ENCODE assay signal across 11 cellular contexts in the genomic region with DNA sequence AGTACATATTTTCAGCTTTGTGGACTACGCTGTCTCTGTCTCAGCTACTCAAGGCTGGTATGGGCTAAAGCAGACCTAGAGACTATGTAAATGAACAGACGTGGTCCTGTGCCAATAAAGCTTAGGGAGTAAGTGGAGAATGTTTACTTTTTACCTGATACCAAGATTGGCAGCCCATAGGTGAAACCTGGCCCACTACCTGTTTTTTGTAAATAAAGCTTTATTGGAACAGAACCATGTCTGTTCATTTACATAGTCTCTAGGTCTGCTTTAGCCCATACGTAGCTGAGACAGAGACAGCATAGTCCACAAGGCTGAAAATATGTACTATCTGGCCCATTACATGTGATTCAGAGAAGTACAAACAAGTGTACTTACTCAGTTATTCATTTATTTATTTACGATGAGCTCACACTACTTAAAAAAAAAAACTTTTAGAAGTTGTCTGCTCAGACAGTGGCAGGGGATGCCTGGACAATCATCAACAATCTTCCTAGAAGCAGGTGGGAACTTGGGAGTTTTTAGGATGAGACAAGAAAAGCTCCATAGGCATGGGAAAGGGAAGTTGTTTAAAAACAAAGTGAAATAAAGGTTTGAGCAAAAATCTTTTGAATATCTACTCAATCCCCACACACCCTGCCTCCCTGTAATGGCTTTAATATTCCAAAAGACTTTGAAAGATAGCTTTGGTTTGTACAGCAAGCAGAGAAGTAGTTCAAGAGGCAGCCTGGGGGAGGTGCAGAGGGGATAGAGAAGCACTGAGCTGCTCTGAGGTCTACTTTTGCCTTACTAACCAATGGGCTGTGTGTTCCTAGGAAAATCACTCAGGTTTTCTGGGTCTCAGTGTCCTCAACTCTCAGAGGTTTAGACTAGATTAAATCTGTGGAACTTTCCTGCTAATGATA.
A peak's percentile ranks its signal among the peaks of the same experiment; 100 is the strongest.
DNase-seq lines count a peak whose midpoint lies in the region; ATAC-seq and TF ChIP-seq lines count a peak whose summit lies in the region.
"Had no signal": no experiment of that assay in that cellular context is flagged by ENCODE, and none has a peak within 500 bp of the region (broad histone marks: within the 10 kb centered on the region; RNA-seq: fewer than 3 reads in every experiment).

No MANE protein-coding gene starts in this region.

- in situ Hi-C loops in transverse colon (cut with MboI; ENCODE audit: low pct_ligation_motif_present in 1 of 4, low pct_unique_long_range_greater_than_20kb in 1 of 4, low sequenced_read_pairs in 3 of 4): no loop called here

- WGBS in transverse colon (ENCODE audit: low coverage in 1 of 2), 2 donors: 60 to 63% methylated on average over 3 to 4 of the region's 4 CpGs

- H3K36me3 ChIP-seq in transverse colon: no peaks in the 10 kb centered on the region

- peak; percentile 34 for DNase-seq in activated naive CD4-positive, alpha-beta T cell treated with anti-CD3 and anti-CD28 coated beads for 36 hours
- DNase-seq in activated naive CD4-positive, alpha-beta T cell treated with Interleukin-2 at 50 U/mL for 16 hours: no peak
- no peak for DNase-seq in activated CD8-positive, alpha-beta T cell treated with anti-CD3 and anti-CD28 coated beads, Interleukin-2, amount 10 ng/mL, durations not matched to agents 7 days and 5 days
- DNase-seq in kidney tubule cell (ENCODE audit: low spot score) (peak; percentile 68), transverse colon (no peak), DMS153 treated with DMSO at 0.1 percent for 48 hours (lab: John Stamatoyannopoulos, UW; ENCODE audit: unreplicated experiment) (no peak), NCI-H524 treated with DMSO at 0.1 percent for 48 hours (lab: John Stamatoyannopoulos, UW) (no peak)
- DNase-seq: AML-193, heart right ventricle had no signal

- peak overlapping the region; percentile 38 for H3K4me3 Mint-ChIP-seq in activated naive CD4-positive, alpha-beta T cell treated with anti-CD3 and anti-CD28 coated beads for 36 hours
- peak overlapping the region; percentile 29 for H3K4me3 Mint-ChIP-seq in activated CD8-positive, alpha-beta T cell treated with anti-CD3 and anti-CD28 coated beads, Interleukin-2, amount 10 ng/mL, durations not matched to agents 7 days and 5 days

- no peak for TF ChIP-seq CTCF in transverse colon (IDR thresholded peaks at IDR 0.05)

- H3K9me3 Mint-ChIP-seq in activated naive CD4-positive, alpha-beta T cell treated with anti-CD3 and anti-CD28 coated beads for 36 hours: no peaks in the 10 kb centered on the region
- H3K9me3 Mint-ChIP-seq in activated CD8-positive, alpha-beta T cell treated with anti-CD3 and anti-CD28 coated beads, Interleukin-2, amount 10 ng/mL, durations not matched to agents 7 days and 5 days (ENCODE audit: insufficient read depth): no peaks in the 10 kb centered on the region

- no peaks in the 10 kb centered on the region for H3K27me3 ChIP-seq in transverse colon
- H3K27me3 ChIP-seq: heart right ventricle had no signal

- H3K4me1 Mint-ChIP-seq in activated naive CD4-positive, alpha-beta T cell treated with anti-CD3 and anti-CD28 coated beads for 36 hours (ENCODE audit: low read depth): peaks cover 90% of the 10 kb centered on the region
- peaks cover 96% of the 10 kb centered on the region for H3K4me1 Mint-ChIP-seq in activated CD8-positive, alpha-beta T cell treated with anti-CD3 and anti-CD28 coated beads, Interleukin-2, amount 10 ng/mL, durations not matched to agents 7 days and 5 days (ENCODE audit: low read depth)

- intact Hi-C loops in activated naive CD4-positive, alpha-beta T cell treated with anti-CD3 and anti-CD28 coated beads for 36 hours (cut with micrococcal nuclease): no loop called here
- intact Hi-C loops in transverse colon (cut with DNase I; ENCODE audit: low total_unique reads): no loop called here

- H3K27me3 Mint-ChIP-seq in activated naive CD4-positive, alpha-beta T cell treated with anti-CD3 and anti-CD28 coated beads for 36 hours (ENCODE audit: low read depth): no peaks in the 10 kb centered on the region
- H3K27me3 Mint-ChIP-seq in activated CD8-positive, alpha-beta T cell treated with anti-CD3 and anti-CD28 coated beads, Interleukin-2, amount 10 ng/mL, durations not matched to agents 7 days and 5 days (ENCODE audit: low read depth): no peaks in the 10 kb centered on the region

- peak overlapping the region; percentile 99 for H3K27ac Mint-ChIP-seq in activated naive CD4-positive, alpha-beta T cell treated with anti-CD3 and anti-CD28 coated beads for 36 hours
- H3K27ac Mint-ChIP-seq in activated CD8-positive, alpha-beta T cell treated with anti-CD3 and anti-CD28 coated beads, Interleukin-2, amount 10 ng/mL, durations not matched to agents 7 days and 5 days: peak overlapping the region; percentile 55

- POLR2A ChIA-PET in activated CD8-positive, alpha-beta T cell treated with anti-CD3 and anti-CD28 coated beads, Interleukin-2, amount 10 ng/mL, durations not matched to agents 7 days and 5 days (lab: Charles Lee): interaction anchor here (0.6 to 3.0 kb wide), 8 partner anchors 8 to 27 kb away, joined by 3 to 22 read pairs (median 3); no protein-coding TSS in a partner anchor

- TF ChIP-seq EP300 in transverse colon (IDR thresholded peaks at IDR 0.05; ENCODE audit: low read depth): no peak

- no peak for TF ChIP-seq POLR2A in transverse colon (IDR thresholded peaks at IDR 0.05)

- CTCF ChIA-PET in activated naive CD4-positive, alpha-beta T cell treated with anti-CD3 and anti-CD28 coated beads for 36 hours (lab: Charles Lee): interaction anchor here (0.7 to 21.9 kb wide), 10 partner anchors 7 to 304 kb away, joined by 3 to 307 read pairs (median 4); no protein-coding TSS in a partner anchor
- CTCF ChIA-PET in activated CD8-positive, alpha-beta T cell treated with anti-CD3 and anti-CD28 coated beads, Interleukin-2, amount 10 ng/mL, durations not matched to agents 7 days and 5 days (lab: Charles Lee): interaction anchor here (0.7 to 18.7 kb wide), 10 partner anchors 7 to 215 kb away, joined by 3 to 421 read pairs (median 7); no protein-coding TSS in a partner anchor

- peaks cover 2% of the 10 kb centered on the region for H3K36me3 Mint-ChIP-seq in activated naive CD4-positive, alpha-beta T cell treated with anti-CD3 and anti-CD28 coated beads for 36 hours (ENCODE audit: low read depth)
- peaks cover 20% of the 10 kb centered on the region for H3K36me3 Mint-ChIP-seq in activated CD8-positive, alpha-beta T cell treated with anti-CD3 and anti-CD28 coated beads, Interleukin-2, amount 10 ng/mL, durations not matched to agents 7 days and 5 days (ENCODE audit: low read depth)

- H3K4me1 ChIP-seq in transverse colon: peaks cover 33 to 87% (median 58%) of the 10 kb centered on the region in 4 donors

- no peak overlapping the region for H3K4me3 ChIP-seq in transverse colon
- H3K4me3 ChIP-seq: heart right ventricle, SK-N-MC had no signal

- peak overlapping the region; percentile 81 to 92 (median 84) for H3K27ac ChIP-seq in transverse colon
- H3K27ac ChIP-seq: SK-N-MC had no signal

- ATAC-seq in activated CD8-positive, alpha-beta T cell treated with anti-CD3 and anti-CD28 coated beads, Interleukin-2, amount 10 ng/mL, durations not matched to agents 7 days and 5 days: no peak
- ATAC-seq in HG03457 (IDR thresholded peaks at IDR 0.05; ENCODE audit: unreplicated experiment): no peak

- no peaks in the 10 kb centered on the region for H3K9me3 ChIP-seq in transverse colon
- H3K9me3 ChIP-seq: heart right ventricle had no signal

Comparison
In these comparisons a context has a peak if more than half of its experiments do, and no peak if none do; other contexts are left out.
1. DNase-seq: peak in activated naive CD4-positive, alpha-beta T cell treated with anti-CD3 and anti-CD28 coated beads for 36 hours (single experiment) and kidney tubule cell (single experiment); none in activated naive CD4-positive, alpha-beta T cell treated with Interleukin-2 at 50 U/mL for 16 hours (single experiment), activated CD8-positive, alpha-beta T cell treated with anti-CD3 and anti-CD28 coated beads, Interleukin-2, amount 10 ng/mL, durations not matched to agents 7 days and 5 days (single experiment), transverse colon (single experiment), DMS153 treated with DMSO at 0.1 percent for 48 hours (single experiment) and NCI-H524 treated with DMSO at 0.1 percent for 48 hours (single experiment).